ENCODE assay signal across 8 cellular contexts in genomic region chr4:76689079-76689817, GRCh38.
DNase-seq lines count a peak whose midpoint lies in the region; ATAC-seq and FAIRE-seq lines count a peak whose summit lies in the region.

No MANE protein-coding gene starts in this region.

- ATAC-seq in GM21529 (IDR thresholded peaks at IDR 0.05; ENCODE audit: unreplicated experiment) (peak; percentile 61), left cardiac atrium (peak; percentile 85 to 90), GM18858 (IDR thresholded peaks at IDR 0.05; ENCODE audit: unreplicated experiment) (no peak)

- peaks cover 17% of the 10 kb centered on the region for H3K4me1 Mint-ChIP-seq in activated naive CD4-positive, alpha-beta T cell treated with anti-CD3 and anti-CD28 coated beads, Interleukin-2, amount 50 U/mL, for 24 hours

- DNase-seq in D341Med (ENCODE audit: low spot score) = peak; percentile 84
- peak; percentile 23 for DNase-seq in NCI-H187 treated with DMSO at 0.1 percent for 48 hours (lab: John Stamatoyannopoulos, UW)
- DNase-seq in left cardiac atrium = peak; percentile 48
- DNase-seq in RCC 7860 (ENCODE audit: low spot score) = no peak

- peak overlapping the region; percentile 24 for H3K9ac ChIP-seq in rectal smooth muscle tissue (ENCODE audit: low read length)

- no peaks in the 10 kb centered on the region for H3K9me3 Mint-ChIP-seq in activated naive CD4-positive, alpha-beta T cell treated with anti-CD3 and anti-CD28 coated beads, Interleukin-2, amount 50 U/mL, for 24 hours

- peak overlapping the region; percentile 70 for H3K27ac ChIP-seq in rectal smooth muscle tissue (ENCODE audit: low read depth, low read length)

- peak overlapping the region; percentile 75 for H3K4me3 Mint-ChIP-seq in activated naive CD4-positive, alpha-beta T cell treated with anti-CD3 and anti-CD28 coated beads, Interleukin-2, amount 50 U/mL, for 24 hours

- intact Hi-C loops in left cardiac atrium (cut with DNase I) = no loop called here

- H3K36me3 ChIP-seq in rectal smooth muscle tissue (ENCODE audit: control insufficient read depth, insufficient read depth, low read length) = no peaks in the 10 kb centered on the region

- H3K4me3 ChIP-seq in rectal smooth muscle tissue (ENCODE audit: low read length) = peak overlapping the region; percentile 76

- H3K36me3 Mint-ChIP-seq in activated naive CD4-positive, alpha-beta T cell treated with anti-CD3 and anti-CD28 coated beads, Interleukin-2, amount 50 U/mL, for 24 hours = no peaks in the 10 kb centered on the region

- H3K27me3 ChIP-seq in rectal smooth muscle tissue (ENCODE audit: control insufficient read depth, insufficient read depth, low read length) = no peaks in the 10 kb centered on the region

- FAIRE-seq in RCC 7860 (lab: Jason Lieb, UNC) = no peak

- H3K27me3 Mint-ChIP-seq in activated naive CD4-positive, alpha-beta T cell treated with anti-CD3 and anti-CD28 coated beads, Interleukin-2, amount 50 U/mL, for 24 hours = peaks cover 56% of the 10 kb centered on the region

- H3K4me1 ChIP-seq in rectal smooth muscle tissue (ENCODE audit: control insufficient read depth, insufficient read depth, low read length) = peaks cover 8% of the 10 kb centered on the region

- H3K27ac Mint-ChIP-seq in activated naive CD4-positive, alpha-beta T cell treated with anti-CD3 and anti-CD28 coated beads, Interleukin-2, amount 50 U/mL, for 24 hours = no peak overlapping the region
